In the genomic region with DNA sequence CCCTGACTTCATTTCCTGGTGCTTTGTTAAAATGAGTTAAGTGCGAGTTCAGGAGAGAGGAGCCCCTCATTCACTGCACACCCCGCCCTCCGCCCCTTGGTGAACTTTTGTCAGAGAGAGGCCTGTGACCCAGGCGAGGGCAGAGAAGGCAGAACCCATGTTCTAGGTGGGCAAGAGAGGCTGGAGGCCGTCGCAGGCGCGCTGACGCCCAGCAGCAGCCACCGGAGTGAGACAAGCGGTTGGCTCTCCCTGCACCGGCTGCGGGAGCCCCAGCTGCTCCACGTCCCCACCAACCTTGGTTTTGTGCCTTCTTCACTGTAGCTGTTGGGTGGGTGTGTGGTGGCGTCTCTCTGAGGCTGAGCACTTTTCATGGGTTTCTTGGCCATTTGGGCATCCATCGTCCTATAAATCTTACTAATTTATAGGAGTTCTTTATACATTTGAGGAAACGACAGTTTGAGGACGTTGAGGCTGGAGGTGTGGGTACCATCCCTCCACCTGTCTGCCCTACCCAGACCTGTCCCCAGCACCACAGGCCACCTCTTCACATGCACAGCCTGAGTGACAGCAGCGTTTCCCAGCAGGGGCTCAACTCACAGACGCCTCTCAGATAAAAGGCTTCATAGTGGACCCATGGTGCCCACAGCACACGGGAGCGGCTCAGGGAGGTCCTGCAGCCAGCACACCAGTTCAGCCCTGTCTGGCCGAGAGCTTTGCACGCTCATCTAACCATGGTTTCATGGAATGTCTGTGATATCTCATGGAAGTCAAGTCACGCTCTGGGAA, we compare ENCODE assay signal across 18 cellular contexts. TPM values are rescaled to one million over a fixed set of nuclear protein-coding genes. Genes with fewer than 3 reads are reported as not detected.
"Had no signal": no experiment of that assay in that cellular context is flagged by ENCODE, and none has a peak within 500 bp of the region (broad histone marks: within the 10 kb centered on the region; RNA-seq: fewer than 3 reads in every experiment).

No MANE protein-coding gene starts in this region.

- DNase-seq: activated CD4-positive, alpha-beta T cell treated with anti-CD3 and anti-CD28 coated beads for 48 hours; activated CD4-positive, CD25-positive, alpha-beta regulatory T cell; activated CD8-positive, alpha-beta memory T cell treated with anti-CD3 and anti-CD28 coated beads, Interleukin-2, amount 10 ng/mL, durations not matched to agents 7 days and 5 days; activated CD8-positive, alpha-beta T cell treated with anti-CD3 and anti-CD28 coated beads for 36 hours; activated effector memory CD4-positive, alpha-beta T cell treated with anti-CD3 and anti-CD28 coated beads, Interleukin-2, amount 50 U/mL, for 16 hours; activated naive CD4-positive, alpha-beta T cell treated with anti-CD3 and anti-CD28 coated beads, Interleukin-2, amount 10 ng/mL, durations not matched to agents 7 days and 5 days; activated T-cell treated with anti-CD3 and anti-CD28 coated beads for 4 hours; amygdala; occipital lobe; stimulated activated CD4-positive, alpha-beta T cell treated with anti-CD3 and anti-CD28 coated beads, Interleukin-12 subunit alpha, Interleukin-12 subunit beta, amount 100 ng/mL, for 4 hours; stimulated activated CD4-positive, alpha-beta T cell treated with anti-CD3 and anti-CD28 coated beads, Interleukin-4, amount 100 ng/mL, for 4 hours; substantia nigra; T-helper 17 cell; thyroid gland had no signal

- H3K27me3 ChIP-seq: thyroid gland had no signal

- ATAC-seq: activated CD8-positive, alpha-beta memory T cell treated with anti-CD3 and anti-CD28 coated beads, Interleukin-2, amount 10 ng/mL, durations not matched to agents 7 days and 5 days; activated CD8-positive, alpha-beta T cell treated with anti-CD3 and anti-CD28 coated beads for 36 hours; left lung; T-helper 17 cell had no signal

- H3K27ac Mint-ChIP-seq: activated CD8-positive, alpha-beta T cell treated with anti-CD3 and anti-CD28 coated beads for 36 hours; activated naive CD4-positive, alpha-beta T cell treated with anti-CD3 and anti-CD28 coated beads, Interleukin-2, amount 10 ng/mL, durations not matched to agents 7 days and 5 days; stimulated activated naive CD8-positive, alpha-beta T cell treated with anti-CD3 and anti-CD28 coated beads, Interleukin-15, Interleukin-2, amounts not matched to agents 100 ng/mL and 50 ng/mL, for 24 hours; T-helper 17 cell had no signal

- H3K4me3 Mint-ChIP-seq: activated CD8-positive, alpha-beta memory T cell treated with anti-CD3 and anti-CD28 coated beads, Interleukin-2, amount 10 ng/mL, durations not matched to agents 7 days and 5 days; activated CD8-positive, alpha-beta T cell treated with anti-CD3 and anti-CD28 coated beads for 36 hours; activated naive CD4-positive, alpha-beta T cell treated with anti-CD3 and anti-CD28 coated beads, Interleukin-2, amount 10 ng/mL, durations not matched to agents 7 days and 5 days; stimulated activated naive CD8-positive, alpha-beta T cell treated with anti-CD3 and anti-CD28 coated beads, Interleukin-15, Interleukin-2, amounts not matched to agents 100 ng/mL and 50 ng/mL, for 24 hours; T-helper 17 cell had no signal

- H3K36me3 ChIP-seq: left lung, thyroid gland had no signal

- H3K4me3 ChIP-seq: left lung, thyroid gland had no signal

- H3K27me3 Mint-ChIP-seq: activated naive CD4-positive, alpha-beta T cell treated with anti-CD3 and anti-CD28 coated beads, Interleukin-2, amount 10 ng/mL, durations not matched to agents 7 days and 5 days had no signal

- H3K4me1 ChIP-seq: left lung, thyroid gland had no signal

- H3K27ac ChIP-seq: left lung, thyroid gland had no signal

- H3K9me3 ChIP-seq: thyroid gland had no signal

RNA-seq across cellular contexts. Expression of gene CBFA2T3, which starts 45.2 kb away (rescaled TPM):
- total RNA-seq: fibroblast of villous mesenchyme, renal cortical epithelial cell had no signal
